In genomic region chr2:205947621-205948495, GRCh38 we compare ENCODE assay signal across 1 cellular context.
TF ChIP-seq lines count a peak whose summit lies in the region.

No MANE protein-coding gene starts in this region.

TF ChIP-seq in GM23338, 12 proteins besides CTCF, POLR2A, EP300 and RAD21 (continued from another document):
- TF ChIP-seq, protein P1, sequence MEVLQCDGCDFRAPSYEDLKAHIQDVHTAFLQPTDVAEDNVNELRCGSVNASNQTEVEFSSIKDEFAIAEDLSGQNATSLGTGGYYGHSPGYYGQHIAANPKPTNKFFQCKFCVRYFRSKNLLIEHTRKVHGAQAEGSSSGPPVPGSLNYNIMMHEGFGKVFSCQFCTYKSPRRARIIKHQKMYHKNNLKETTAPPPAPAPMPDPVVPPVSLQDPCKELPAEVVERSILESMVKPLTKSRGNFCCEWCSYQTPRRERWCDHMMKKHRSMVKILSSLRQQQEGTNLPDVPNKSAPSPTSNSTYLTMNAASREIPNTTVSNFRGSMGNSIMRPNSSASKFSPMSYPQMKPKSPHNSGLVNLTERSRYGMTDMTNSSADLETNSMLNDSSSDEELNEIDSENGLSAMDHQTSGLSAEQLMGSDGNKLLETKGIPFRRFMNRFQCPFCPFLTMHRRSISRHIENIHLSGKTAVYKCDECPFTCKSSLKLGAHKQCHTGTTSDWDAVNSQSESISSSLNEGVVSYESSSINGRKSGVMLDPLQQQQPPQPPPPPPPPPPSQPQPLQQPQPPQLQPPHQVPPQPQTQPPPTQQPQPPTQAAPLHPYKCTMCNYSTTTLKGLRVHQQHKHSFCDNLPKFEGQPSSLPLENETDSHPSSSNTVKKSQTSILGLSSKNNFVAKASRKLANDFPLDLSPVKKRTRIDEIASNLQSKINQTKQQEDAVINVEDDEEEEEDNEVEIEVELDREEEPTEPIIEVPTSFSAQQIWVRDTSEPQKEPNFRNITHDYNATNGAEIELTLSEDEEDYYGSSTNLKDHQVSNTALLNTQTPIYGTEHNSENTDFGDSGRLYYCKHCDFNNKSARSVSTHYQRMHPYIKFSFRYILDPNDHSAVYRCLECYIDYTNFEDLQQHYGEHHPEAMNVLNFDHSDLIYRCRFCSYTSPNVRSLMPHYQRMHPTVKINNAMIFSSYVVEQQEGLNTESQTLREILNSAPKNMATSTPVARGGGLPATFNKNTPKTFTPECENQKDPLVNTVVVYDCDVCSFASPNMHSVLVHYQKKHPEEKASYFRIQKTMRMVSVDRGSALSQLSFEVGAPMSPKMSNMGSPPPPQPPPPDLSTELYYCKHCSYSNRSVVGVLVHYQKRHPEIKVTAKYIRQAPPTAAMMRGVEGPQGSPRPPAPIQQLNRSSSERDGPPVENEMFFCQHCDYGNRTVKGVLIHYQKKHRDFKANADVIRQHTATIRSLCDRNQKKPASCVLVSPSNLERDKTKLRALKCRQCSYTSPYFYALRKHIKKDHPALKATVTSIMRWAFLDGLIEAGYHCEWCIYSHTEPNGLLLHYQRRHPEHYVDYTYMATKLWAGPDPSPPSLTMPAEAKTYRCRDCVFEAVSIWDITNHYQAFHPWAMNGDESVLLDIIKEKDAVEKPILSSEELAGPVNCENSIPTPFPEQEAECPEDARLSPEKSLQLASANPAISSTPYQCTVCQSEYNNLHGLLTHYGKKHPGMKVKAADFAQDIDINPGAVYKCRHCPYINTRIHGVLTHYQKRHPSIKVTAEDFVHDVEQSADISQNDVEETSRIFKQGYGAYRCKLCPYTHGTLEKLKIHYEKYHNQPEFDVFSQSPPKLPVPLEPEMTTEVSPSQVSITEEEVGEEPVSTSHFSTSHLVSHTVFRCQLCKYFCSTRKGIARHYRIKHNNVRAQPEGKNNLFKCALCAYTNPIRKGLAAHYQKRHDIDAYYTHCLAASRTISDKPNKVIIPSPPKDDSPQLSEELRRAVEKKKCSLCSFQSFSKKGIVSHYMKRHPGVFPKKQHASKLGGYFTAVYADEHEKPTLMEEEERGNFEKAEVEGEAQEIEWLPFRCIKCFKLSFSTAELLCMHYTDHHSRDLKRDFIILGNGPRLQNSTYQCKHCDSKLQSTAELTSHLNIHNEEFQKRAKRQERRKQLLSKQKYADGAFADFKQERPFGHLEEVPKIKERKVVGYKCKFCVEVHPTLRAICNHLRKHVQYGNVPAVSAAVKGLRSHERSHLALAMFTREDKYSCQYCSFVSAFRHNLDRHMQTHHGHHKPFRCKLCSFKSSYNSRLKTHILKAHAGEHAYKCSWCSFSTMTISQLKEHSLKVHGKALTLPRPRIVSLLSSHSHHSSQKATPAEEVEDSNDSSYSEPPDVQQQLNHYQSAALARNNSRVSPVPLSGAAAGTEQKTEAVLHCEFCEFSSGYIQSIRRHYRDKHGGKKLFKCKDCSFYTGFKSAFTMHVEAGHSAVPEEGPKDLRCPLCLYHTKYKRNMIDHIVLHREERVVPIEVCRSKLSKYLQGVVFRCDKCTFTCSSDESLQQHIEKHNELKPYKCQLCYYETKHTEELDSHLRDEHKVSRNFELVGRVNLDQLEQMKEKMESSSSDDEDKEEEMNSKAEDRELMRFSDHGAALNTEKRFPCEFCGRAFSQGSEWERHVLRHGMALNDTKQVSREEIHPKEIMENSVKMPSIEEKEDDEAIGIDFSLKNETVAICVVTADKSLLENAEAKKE (CRISPR knock-in tag; IDR thresholded peaks at IDR 0.05): no peak
- TF ChIP-seq EZH2 (IDR thresholded peaks at IDR 0.05; ENCODE audit: low read depth, unreplicated experiment): no peak
- no peak for TF ChIP-seq STAT1 (IDR thresholded peaks at IDR 0.05; ENCODE audit: unreplicated experiment)
- no peak for TF ChIP-seq ZNF331 (CRISPR knock-in tag; IDR thresholded peaks at IDR 0.05; ENCODE audit: low read depth)
- no peak for TF ChIP-seq REST (IDR thresholded peaks at IDR 0.05; ENCODE audit: unreplicated experiment)
- TF ChIP-seq NANOG (IDR thresholded peaks at IDR 0.05; ENCODE audit: borderline replicate concordance): no peak
- TF ChIP-seq POLR2AphosphoS5 (IDR thresholded peaks at IDR 0.05; ENCODE audit: low read depth): no peak
